ENCODE assay signal across 23 cellular contexts in the genomic region with DNA sequence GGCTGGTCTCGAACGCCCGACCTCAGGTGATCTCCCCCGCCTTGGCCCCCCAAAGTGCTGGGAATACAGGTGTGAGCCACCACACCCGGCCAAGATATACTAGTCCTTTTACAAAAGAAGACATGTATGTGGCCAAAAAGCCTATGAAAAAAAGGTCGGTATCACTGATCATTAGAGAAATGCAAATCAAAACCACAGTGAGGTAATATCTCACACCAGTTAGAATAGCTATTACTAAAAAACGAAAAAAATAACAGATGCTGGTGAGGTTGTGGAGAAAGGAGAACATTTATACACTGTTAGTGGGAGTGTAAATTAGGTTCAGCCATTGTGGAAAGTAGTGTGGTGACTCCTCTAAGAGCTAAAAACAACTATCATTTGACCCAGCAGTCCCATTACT. TPM values are rescaled to one million over a fixed set of nuclear protein-coding genes. Genes with fewer than 3 reads are reported as not detected.
DNase-seq lines count a peak whose midpoint lies in the region; ATAC-seq and TF ChIP-seq lines count a peak whose summit lies in the region.
"Had no signal": no experiment of that assay in that cellular context is flagged by ENCODE, and none has a peak within 500 bp of the region (broad histone marks: within the 10 kb centered on the region; RNA-seq: fewer than 3 reads in every experiment).

No MANE protein-coding gene starts in this region.

- H3K9me3 Mint-ChIP-seq in Calu3 (ENCODE audit: low read depth, unreplicated experiment): peaks cover 6% of the 10 kb centered on the region
- H3K9me3 Mint-ChIP-seq: CD4-positive, CD25-positive, alpha-beta regulatory T cell; HFFc6 had no signal

- H3K4me1 Mint-ChIP-seq in Calu3 (ENCODE audit: low read depth, unreplicated experiment): peaks cover 30% of the 10 kb centered on the region
- H3K4me1 Mint-ChIP-seq: CD4-positive, CD25-positive, alpha-beta regulatory T cell; T-helper 17 cell had no signal

- no peak for DNase-seq in Calu3
- DNase-seq in left ventricle myocardium superior: no peak
- no peak for DNase-seq in Kasumi-1 (lab: John Stamatoyannopoulos, UW)
- DNase-seq: CD4-positive, CD25-positive, alpha-beta regulatory T cell; DMS53; H9; HFFc6; KBM-7; MG63; NCI-H1694 treated with DMSO at 0.1 percent for 48 hours; NCI-H2081; NCI-H226; NCI-H510A; NCI-H748 treated with DMSO at 0.1 percent for 48 hours; PC-3; SK-N-SH; T-helper 17 cell; T1000 had no signal

- peak overlapping the region; percentile 34 for H3K27ac Mint-ChIP-seq in Calu3 (ENCODE audit: unreplicated experiment)
- H3K27ac Mint-ChIP-seq: CD4-positive, CD25-positive, alpha-beta regulatory T cell; GM23338; H9; HFFc6; T-helper 17 cell had no signal

- no peak for TF ChIP-seq CTCF in Calu3 (IDR thresholded peaks at IDR 0.05; ENCODE audit: unreplicated experiment)

- H3K36me3 Mint-ChIP-seq in Calu3 (ENCODE audit: insufficient read depth, unreplicated experiment): peaks cover 5% of the 10 kb centered on the region
- H3K36me3 Mint-ChIP-seq: CD4-positive, CD25-positive, alpha-beta regulatory T cell had no signal

- no peaks in the 10 kb centered on the region for H3K27me3 Mint-ChIP-seq in Calu3 (ENCODE audit: unreplicated experiment)

- intact Hi-C loops in Calu3 (cut with micrococcal nuclease; ENCODE audit: unreplicated experiment) (no loop called here), left ventricle myocardium superior (cut with micrococcal nuclease) (no loop called here)

- no TSS peak for BruUV-seq in Calu3 (replicated peaks; lab: Mats Ljungman, UMichigan)

- CTCF ChIA-PET in Calu3 (lab: Charles Lee): no interaction called here

- peak; percentile 62 for ATAC-seq in GM18867 (IDR thresholded peaks at IDR 0.05; ENCODE audit: unreplicated experiment)
- peak; percentile 56 for ATAC-seq in GM21390 (IDR thresholded peaks at IDR 0.05; ENCODE audit: unreplicated experiment)
- ATAC-seq in HG03432 (IDR thresholded peaks at IDR 0.05; ENCODE audit: unreplicated experiment): peak; percentile 48
- ATAC-seq in HG03045 (IDR thresholded peaks at IDR 0.05; ENCODE audit: unreplicated experiment): no peak
- no peak for ATAC-seq in left ventricle myocardium superior
- ATAC-seq: GM23338, PC-3, T-helper 17 cell had no signal

- no peak overlapping the region for H3K4me3 Mint-ChIP-seq in Calu3 (ENCODE audit: low read depth, unreplicated experiment)
- H3K4me3 Mint-ChIP-seq: CD4-positive, CD25-positive, alpha-beta regulatory T cell; GM23338; H9; HFFc6; T-helper 17 cell had no signal

RNA-seq across cellular contexts. Expression of a gene that starts 26.4 kb away (rescaled TPM):
- total RNA-seq in Calu3 (2022): 40.4 and 49.5 TPM in 2 replicates
- 23.0 TPM for total RNA-seq in left ventricle myocardium superior

RNA-seq across cellular contexts. Expression of a gene that starts 38.7 kb away (rescaled TPM):
- total RNA-seq in Calu3 (2022): 143 TPM in 2 replicates
- 54.8 TPM for total RNA-seq in left ventricle myocardium superior

Comparison
In these comparisons a context has a peak if more than half of its experiments do, and no peak if none do; other contexts are left out.
1. ATAC-seq: peak in GM18867 (single experiment), GM21390 (single experiment) and HG03432 (single experiment); none in HG03045 (single experiment) and left ventricle myocardium superior (single experiment).